In the genomic region with DNA sequence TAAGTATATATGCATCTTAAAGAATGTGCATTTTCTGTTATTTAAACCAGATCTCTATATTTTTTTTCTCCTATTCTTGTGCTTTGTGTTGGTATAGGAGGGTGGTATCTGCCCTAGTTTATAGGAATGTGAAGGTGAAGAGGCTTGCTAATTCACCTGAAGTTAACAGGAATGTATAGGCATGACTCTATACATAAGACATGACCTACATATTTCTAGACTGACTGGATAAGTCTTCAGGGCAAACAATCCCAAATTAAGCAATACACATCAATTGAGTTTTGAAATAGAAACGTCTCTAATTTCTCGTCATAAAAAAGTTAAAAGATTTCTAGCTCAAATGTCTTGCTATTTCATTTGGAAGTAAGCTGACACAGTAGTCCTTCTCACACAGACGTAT, we compare ENCODE assay signal across 30 cellular contexts.
"Had no signal": no experiment of that assay in that cellular context is flagged by ENCODE, and none has a peak within 500 bp of the region (broad histone marks: within the 10 kb centered on the region; RNA-seq: fewer than 3 reads in every experiment).

No MANE protein-coding gene starts in this region.

- H3K9me3 ChIP-seq: adrenal gland, body of pancreas, MG63, SJSA1, SK-N-SH had no signal

- H3K9ac ChIP-seq: SK-N-SH had no signal

- ATAC-seq: activated CD4-positive, alpha-beta T cell treated with anti-CD3 and anti-CD28 coated beads for 36 hours; activated CD4-positive, CD25-positive, alpha-beta regulatory T cell treated with anti-CD3 and anti-CD28 coated beads, Interleukin-2, amount 50 U/mL, for 24 hours; activated naive CD4-positive, alpha-beta T cell treated with anti-CD3 and anti-CD28 coated beads, Interleukin-2, amount 50 U/mL, for 72 hours; activated T-cell treated with anti-CD3 and anti-CD28 coated beads, Interleukin-2, amount 50 U/mL, for 4 hours; body of pancreas; WTC11 had no signal

- H3K4me2 ChIP-seq: SK-N-SH had no signal

- H3K4me3 ChIP-seq: adrenal gland, body of pancreas, breast epithelium, MG63, SJSA1 had no signal

- H3K4me1 ChIP-seq: adrenal gland, breast epithelium, SJSA1 had no signal

- DNase-seq: activated CD4-positive, alpha-beta memory T cell treated with anti-CD3 and anti-CD28 coated beads for 36 hours; activated CD4-positive, alpha-beta T cell treated with anti-CD3 and anti-CD28 coated beads for 36 hours; activated CD4-positive, alpha-beta T cell treated with anti-CD3 and anti-CD28 coated beads, Interleukin-2, amount 50 U/mL, for 1 hour; activated CD8-positive, alpha-beta memory T cell treated with anti-CD3 and anti-CD28 coated beads, Interleukin-2, amount 50 U/mL, for 4 hours; activated gamma-delta T cell treated with Interleukin-2 at 50 U/mL for 16 hours; activated naive CD4-positive, alpha-beta T cell treated with anti-CD3 and anti-CD28 coated beads for 36 hours; activated T-cell treated with anti-CD3 and anti-CD28 coated beads for 4 hours; activated T-cell treated with anti-CD3 and anti-CD28 coated beads, Interleukin-2, amount 50 U/mL, for 4 hours; adrenal gland; body of pancreas; Karpas-422; KBM-7; MG63; NCI-H1048; NCI-H1436; NCI-H1694; NCI-H1930; NCI-H2081 treated with DMSO at 0.1 percent for 48 hours; NCI-H226; NCI-H446 treated with DMSO at 0.1 percent for 48 hours; NCI-H524; NCI-H82; NK-92 treated with Interleukin-12 subunit alpha and Interleukin-12 subunit beta, amount 100 ng/mL, for 24 hours; SHP77 treated with DMSO at 0.1 percent for 48 hours; SK-N-SH had no signal

- H3K27me3 ChIP-seq: adrenal gland, body of pancreas, breast epithelium, MG63, SJSA1 had no signal

- H3K27ac ChIP-seq: adrenal gland, body of pancreas, breast epithelium, SJSA1 had no signal

- H3K36me3 ChIP-seq: adrenal gland, breast epithelium, MG63, SJSA1 had no signal
